21 cellular contexts compared by ENCODE assay signal in genomic region chr2:46829240-46829970, GRCh38.
DNase-seq lines count a peak whose midpoint lies in the region; FAIRE-seq and TF ChIP-seq lines count a peak whose summit lies in the region.
"Had no signal": no experiment of that assay in that cellular context is flagged by ENCODE, and none has a peak within 500 bp of the region (broad histone marks: within the 10 kb centered on the region; RNA-seq: fewer than 3 reads in every experiment).

No MANE protein-coding gene starts in this region.

- no peak overlapping the region for H3K9ac ChIP-seq in BLaER1
- H3K9ac ChIP-seq in kidney (ENCODE audit: low read length in 2 of 2): no peak overlapping the region
- H3K9ac ChIP-seq: parathyroid adenoma had no signal

- H3K9me3 ChIP-seq in BLaER1 (no peaks in the 10 kb centered on the region), kidney (ENCODE audit: control insufficient read depth in 1 of 2, low read length in 2 of 2) (no peaks in the 10 kb centered on the region)
- H3K9me3 ChIP-seq: esophagus squamous epithelium had no signal

- TF ChIP-seq CTCF in astrocyte of the spinal cord (IDR thresholded peaks at IDR 0.05; ENCODE audit: low read depth, low read length) (no peak), kidney (IDR thresholded peaks at IDR 0.05; ENCODE audit: borderline replicate concordance, extremely low read depth, insufficient read depth) (no peak)

- FAIRE-seq in kidney (lab: Jason Lieb, UNC): no peak

- H3K4me3 ChIP-seq in BLaER1 (no peak overlapping the region), astrocyte of the spinal cord (ENCODE audit: low read depth, low read length) (no peak overlapping the region), kidney (ENCODE audit: low read length in 2 of 2) (no peak overlapping the region)
- no peak overlapping the region for H3K4me3 ChIP-seq in Jurkat, Clone E6-1 (ENCODE audit: low read length)
- H3K4me3 ChIP-seq: esophagus squamous epithelium, Peyer's patch had no signal

- no peaks in the 10 kb centered on the region for H3K27me3 ChIP-seq in BLaER1
- H3K27me3 ChIP-seq: esophagus squamous epithelium, Peyer's patch had no signal

- in situ Hi-C loops in astrocyte of the spinal cord (cut with HindIII; ENCODE audit: low sequenced_read_pairs): no loop called here

- peak overlapping the region; percentile 35 for H3K4me2 ChIP-seq in BLaER1

- no peaks in the 10 kb centered on the region for H4K20me1 ChIP-seq in BLaER1

- no peaks in the 10 kb centered on the region for H3K36me3 ChIP-seq in BLaER1
- no peaks in the 10 kb centered on the region for H3K36me3 ChIP-seq in kidney (ENCODE audit: control insufficient read depth in 1 of 2, insufficient read depth in 2 of 2, low read length in 2 of 2)
- H3K36me3 ChIP-seq: esophagus squamous epithelium, Peyer's patch had no signal

- intact Hi-C loops in kidney (cut with DNase I): no loop called here

- H3K27ac ChIP-seq in BLaER1 (no peak overlapping the region), kidney (ENCODE audit: low read depth in 2 of 2, low read length in 2 of 2) (no peak overlapping the region)
- H3K27ac ChIP-seq: esophagus squamous epithelium, parathyroid adenoma, Peyer's patch had no signal

- DNase-seq in Jurkat, Clone E6-1 (ENCODE audit: low read depth, low spot score): peak; percentile 8
- DNase-seq in astrocyte of the spinal cord (ENCODE audit: low read depth, low spot score) (peak; percentile 13), renal cortical epithelial cell (ENCODE audit: low read depth) (peak; percentile 29), SHP77 (lab: John Stamatoyannopoulos, UW) (no peak), kidney (no peak), NCI-H128 (lab: John Stamatoyannopoulos, UW; ENCODE audit: unreplicated experiment) (no peak)
- DNase-seq in activated CD4-positive, alpha-beta T cell treated with anti-CD3 and anti-CD28 coated beads, Interleukin-2, amount 50 U/mL, for 1 hour: no peak
- DNase-seq: activated CD4-positive, alpha-beta T cell treated with anti-CD3 and anti-CD28 coated beads for 48 hours; activated naive CD8-positive, alpha-beta T cell treated with anti-CD3 and anti-CD28 coated beads, Interleukin-2, amount 10 ng/mL, durations not matched to agents 7 days and 5 days; AML-193; DMS79 treated with DMSO at 0.1 percent for 48 hours; effector memory CD8-positive, alpha-beta T cell; esophagus squamous epithelium; left colon; NCI-H1105; NK-92 treated with Interleukin-12 subunit alpha and Interleukin-12 subunit beta, amount 100 ng/mL, for 24 hours; Peyer's patch; substantia nigra; T-helper 17 cell had no signal

- peaks cover 34% of the 10 kb centered on the region for H3K4me1 ChIP-seq in BLaER1
- no peaks in the 10 kb centered on the region for H3K4me1 ChIP-seq in kidney (ENCODE audit: control insufficient read depth in 1 of 2, insufficient read depth in 1 of 2, low read depth in 1 of 2, low read length in 2 of 2)
- H3K4me1 ChIP-seq: esophagus squamous epithelium, parathyroid adenoma, Peyer's patch had no signal

Comparison
In these comparisons a context has a peak if more than half of its experiments do, and no peak if none do; other contexts are left out.
1. DNase-seq: peak in Jurkat, Clone E6-1 (single experiment), astrocyte of the spinal cord (single experiment) and renal cortical epithelial cell (single experiment); none in SHP77 (0 of 2), activated CD4-positive, alpha-beta T cell treated with anti-CD3 and anti-CD28 coated beads, Interleukin-2, amount 50 U/mL, for 1 hour (single experiment), kidney (single experiment) and NCI-H128 (single experiment).